Comparison of ENCODE assay signal across 17 cellular contexts in genomic region chr6:2528156-2528555, GRCh38.
DNase-seq lines count a peak whose midpoint lies in the region; TF ChIP-seq lines count a peak whose summit lies in the region.
"Had no signal": no experiment of that assay in that cellular context is flagged by ENCODE, and none has a peak within 500 bp of the region (broad histone marks: within the 10 kb centered on the region; RNA-seq: fewer than 3 reads in every experiment).

No MANE protein-coding gene starts in this region.

- no peak overlapping the region for H3K27ac Mint-ChIP-seq in HFFc6
- H3K27ac Mint-ChIP-seq: B cell; CD4-positive, CD25-positive, alpha-beta regulatory T cell; CD8-positive, alpha-beta T cell; GM23338; H9 had no signal

- no peak for TF ChIP-seq CTCF in choroid plexus epithelial cell (conservative IDR thresholded peaks at IDR 0.05; ENCODE audit: low read depth, low read length)
- no peak for TF ChIP-seq CTCF in OCI-LY7 (conservative IDR thresholded peaks at IDR 0.05; ENCODE audit: low read length)
- TF ChIP-seq CTCF in HFFc6 (IDR thresholded peaks at IDR 0.05), result no peak

- POLR2A ChIA-PET in OCI-LY7 (lab: Charles Lee), result no interaction called here

- no peaks in the 10 kb centered on the region for H3K36me3 ChIP-seq in OCI-LY7 (ENCODE audit: insufficient read depth, low read length)
- H3K36me3 ChIP-seq: BLaER1 had no signal

- no peaks in the 10 kb centered on the region for H3K79me2 ChIP-seq in OCI-LY7 (ENCODE audit: insufficient read depth, low read depth, low read length)

- no peak overlapping the region for H3K4me3 Mint-ChIP-seq in HFFc6
- H3K4me3 Mint-ChIP-seq: B cell; CD4-positive, CD25-positive, alpha-beta regulatory T cell; CD8-positive, alpha-beta T cell; GM23338; H9 had no signal

- peaks cover 4% of the 10 kb centered on the region for H3K36me3 Mint-ChIP-seq in HFFc6 (ENCODE audit: low read depth)
- H3K36me3 Mint-ChIP-seq: CD4-positive, CD25-positive, alpha-beta regulatory T cell had no signal

- peaks cover 5% of the 10 kb centered on the region; the same call in 1 of the 2 replicates for H3K9me3 ChIP-seq in OCI-LY7 (ENCODE audit: low read length)

- H3K4me3 ChIP-seq in choroid plexus epithelial cell (ENCODE audit: low read depth, low read length) (no peak overlapping the region), OCI-LY7 (ENCODE audit: low read depth, low read length, poor library complexity, severe bottlenecking) (no peak overlapping the region)
- H3K4me3 ChIP-seq: BLaER1, GM12878, GM23338 had no signal

- peaks cover 18% of the 10 kb centered on the region for H3K4me1 Mint-ChIP-seq in HFFc6 (ENCODE audit: low read depth)
- H3K4me1 Mint-ChIP-seq: B cell; CD4-positive, CD25-positive, alpha-beta regulatory T cell had no signal

- no peak overlapping the region for H2AFZ ChIP-seq in OCI-LY7 (ENCODE audit: low read length)
- H2AFZ ChIP-seq: GM23338 had no signal

- no peaks in the 10 kb centered on the region for H3K9me2 ChIP-seq in OCI-LY7 (ENCODE audit: insufficient read depth, low read length)

- BruUV-seq in OCI-LY7 (replicated peaks; lab: Mats Ljungman, UMichigan), result no TSS peak

- intact Hi-C loops in OCI-LY7 (cut with micrococcal nuclease; ENCODE audit: unreplicated experiment), result no loop called here

- H3K4me2 ChIP-seq in OCI-LY7 (ENCODE audit: low read length), result no peak overlapping the region
- H3K4me2 ChIP-seq: BLaER1, GM23338 had no signal

- no peaks in the 10 kb centered on the region for H3K4me1 ChIP-seq in OCI-LY7 (ENCODE audit: insufficient read depth, low read length, poor library complexity, severe bottlenecking)
- H3K4me1 ChIP-seq: Caco-2 had no signal

- CTCF ChIA-PET in OCI-LY7 (lab: Charles Lee; ENCODE audit: unreplicated experiment), result interaction anchor here (0.6 kb wide), 1 partner anchor 215 kb away, joined by 3 read pairs; no protein-coding TSS in a partner anchor

- DNase-seq in choroid plexus epithelial cell (ENCODE audit: low read depth) (peak; percentile 43), fibroblast of gingiva (ENCODE audit: low read depth) (peak; percentile 18), foreskin melanocyte (peak; percentile 70), DMS153 (lab: John Stamatoyannopoulos, UW) (no peak), OCI-LY7 (ENCODE audit: low spot score) (no peak), HFFc6 (no peak)
- DNase-seq: Caco-2; CD4-positive, CD25-positive, alpha-beta regulatory T cell; CD8-positive, alpha-beta T cell; EL; GDM1; H9 had no signal

- peaks cover 22% of the 10 kb centered on the region for H3K27me3 Mint-ChIP-seq in HFFc6 (ENCODE audit: insufficient read depth)

- H3K27ac ChIP-seq in OCI-LY7 (ENCODE audit: low read depth, low read length, poor library complexity, severe bottlenecking), result no peak overlapping the region
- H3K27ac ChIP-seq: BLaER1, C4-2B had no signal

- H3K9me3 Mint-ChIP-seq in HFFc6, result peaks cover 24% of the 10 kb centered on the region

- H4K20me1 ChIP-seq in OCI-LY7 (ENCODE audit: insufficient read depth, low read length), result no peaks in the 10 kb centered on the region
- H4K20me1 ChIP-seq: BLaER1 had no signal

Comparison
In these comparisons a context has a peak if more than half of its experiments do, and no peak if none do; other contexts are left out.
1. DNase-seq: peak in choroid plexus epithelial cell (single experiment), fibroblast of gingiva (single experiment) and foreskin melanocyte (single experiment); none in DMS153 (single experiment), OCI-LY7 (single experiment) and HFFc6 (single experiment).